Comparison of ENCODE assay signal across 11 cellular contexts in the genomic region with DNA sequence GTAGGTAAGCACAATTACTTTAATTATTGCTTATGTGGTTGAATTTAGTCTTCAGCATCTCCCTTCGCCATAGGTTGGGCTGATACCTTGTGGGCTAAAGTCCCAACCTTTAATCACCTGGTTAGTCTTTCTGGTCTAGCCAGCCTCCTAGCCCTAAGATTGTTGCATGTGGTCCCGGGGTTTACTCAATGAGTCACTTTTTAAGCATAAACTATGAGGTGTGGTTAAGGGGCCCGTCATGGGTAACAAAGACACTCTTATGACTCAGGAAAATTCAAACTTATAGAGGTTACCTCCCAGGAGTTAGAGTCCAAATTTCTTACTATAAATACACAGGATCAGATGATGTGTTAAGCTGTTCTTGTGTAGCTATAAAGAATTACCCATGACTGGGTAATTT.
A peak's percentile ranks its signal among the peaks of the same experiment; 100 is the strongest.
DNase-seq lines count a peak whose midpoint lies in the region; ATAC-seq, FAIRE-seq and TF ChIP-seq lines count a peak whose summit lies in the region.
"Had no signal": no experiment of that assay in that cellular context is flagged by ENCODE, and none has a peak within 500 bp of the region (broad histone marks: within the 10 kb centered on the region; RNA-seq: fewer than 3 reads in every experiment).

No MANE protein-coding gene starts in this region.

- H3K9ac ChIP-seq in PC-3 (ENCODE audit: low read length) (peak overlapping the region; percentile 53), keratinocyte (ENCODE audit: control insufficient read depth, extremely low read depth, insufficient read depth, low read length) (no peak overlapping the region)

- ATAC-seq in GM18867 (IDR thresholded peaks at IDR 0.05; ENCODE audit: unreplicated experiment), result peak; percentile 61
- peak; percentile 71 for ATAC-seq in HG02938 (IDR thresholded peaks at IDR 0.05; ENCODE audit: unreplicated experiment)
- peak; percentile 97 for ATAC-seq in PC-3

- H3K36me3 ChIP-seq in PC-3 (ENCODE audit: low read depth, low read length) (no peaks in the 10 kb centered on the region), keratinocyte (ENCODE audit: control insufficient read depth in 2 of 2, extremely low read depth in 1 of 2, insufficient read depth in 2 of 2, low read length in 2 of 2) (no peaks in the 10 kb centered on the region)

- no peaks in the 10 kb centered on the region for H3K9me2 ChIP-seq in PC-3 (replicated peaks; ENCODE audit: low read length)

- H3K27ac ChIP-seq in PC-3 (ENCODE audit: low read length), result peak overlapping the region; percentile 96
- H3K27ac ChIP-seq in keratinocyte (ENCODE audit: control insufficient read depth, insufficient read depth, low read length), result peak overlapping the region; percentile 58

- no peak overlapping the region for H3K4me3 ChIP-seq in PC-3 (ENCODE audit: low read length)
- H3K4me3 ChIP-seq in keratinocyte (ENCODE audit: control insufficient read depth in 2 of 3, extremely low read depth in 1 of 3, insufficient read depth in 2 of 3, low read depth in 1 of 3, low read length in 3 of 3), result no peak overlapping the region

- H3K4me2 ChIP-seq in PC-3 (ENCODE audit: low read length), result peak overlapping the region; percentile 64
- peak overlapping the region; percentile 12 for H3K4me2 ChIP-seq in keratinocyte (ENCODE audit: control insufficient read depth, extremely low read depth, insufficient read depth, low read depth, low read length)

- no TSS peak for BruUV-seq in PC-3 (replicated peaks; lab: Mats Ljungman, UMichigan)

- H4K20me1 ChIP-seq in PC-3 (ENCODE audit: low read length) (no peaks in the 10 kb centered on the region), keratinocyte (ENCODE audit: control insufficient read depth, extremely low read depth, insufficient read depth, low read length) (no peaks in the 10 kb centered on the region)

- POLR2A ChIA-PET in PC-3 (lab: Charles Lee; ENCODE audit: unreplicated experiment), result interaction anchor here (0.7 kb wide), 1 partner anchor 26 kb away, joined by 4 read pairs; no protein-coding TSS in a partner anchor

- no peak for TF ChIP-seq CTCF in PC-3 (conservative IDR thresholded peaks at IDR 0.05; ENCODE audit: low read depth, low read length)
- TF ChIP-seq CTCF in keratinocyte (optimal IDR thresholded peaks at IDR 0.05 in 1 of 3, IDR thresholded peaks at IDR 0.05 in 1 of 3, conservative IDR thresholded peaks at IDR 0.05 in 1 of 3; ENCODE audit: extremely low read depth in 1 of 3, insufficient read depth in 2 of 3, low read length in 3 of 3), result no peak

- intact Hi-C loops in PC-3 (cut with micrococcal nuclease), result loop anchor here (1.0 kb wide), 2 partner anchors 14 to 96 kb away; no protein-coding TSS in a partner anchor

- H3K4me1 ChIP-seq in PC-3 (ENCODE audit: insufficient read depth, low read length) (peaks cover 24% of the 10 kb centered on the region), keratinocyte (ENCODE audit: control insufficient read depth, extremely low read depth, insufficient read depth, low read length) (peaks cover 10% of the 10 kb centered on the region)

- no peaks in the 10 kb centered on the region for H3F3A ChIP-seq in PC-3 (ENCODE audit: low read length, unreplicated experiment)

- peak; percentile 95 for DNase-seq in PC-3
- peak; percentile 70 for DNase-seq in keratinocyte (ENCODE audit: low read depth, low spot score)
- DNase-seq in Ammon's horn (ENCODE audit: low spot score), result no peak
- DNase-seq in NCI-H524 treated with DMSO at 0.1 percent for 48 hours (lab: John Stamatoyannopoulos, UW), result no peak
- DNase-seq in NCI-H2081 treated with DMSO at 0.1 percent for 48 hours (lab: John Stamatoyannopoulos, UW), result no peak
- DNase-seq in NCI-H446 (lab: John Stamatoyannopoulos, UW), result no peak
- DNase-seq: effector CD8-positive, alpha-beta T cell; NCI-H510A treated with DMSO at 0.1 percent for 48 hours; stimulated activated CD4-positive, alpha-beta T cell treated with anti-CD3 and anti-CD28 coated beads, Interleukin-2, amount 100 ng/mL, for 24 hours had no signal

- H3K9me1 ChIP-seq in keratinocyte (ENCODE audit: control insufficient read depth, extremely low read depth, insufficient read depth, low read length), result no peaks in the 10 kb centered on the region

- H2AFZ ChIP-seq in PC-3 (ENCODE audit: low read length) (peak overlapping the region; percentile 25; the same call in 1 of the 2 replicates), keratinocyte (ENCODE audit: control insufficient read depth, low read length) (no peak overlapping the region)

- peak; percentile 81 for FAIRE-seq in keratinocyte (lab: Jason Lieb, UNC)

- dilution Hi-C loops in keratinocyte (cut with MboI; ENCODE audit: extremely low pct_ligation_motif_present, low sequenced_read_pairs), result no loop called here

- H3K79me2 ChIP-seq in PC-3 (ENCODE audit: low read length) (no peaks in the 10 kb centered on the region), keratinocyte (ENCODE audit: control insufficient read depth, insufficient read depth, low read length) (no peaks in the 10 kb centered on the region)

- H3K27me3 ChIP-seq in PC-3 (ENCODE audit: low read length) (no peaks in the 10 kb centered on the region), keratinocyte (ENCODE audit: control insufficient read depth, extremely low read depth, insufficient read depth, low read length) (no peaks in the 10 kb centered on the region)

- no peaks in the 10 kb centered on the region for H3K9me3 ChIP-seq in PC-3 (ENCODE audit: low read length)
- no peaks in the 10 kb centered on the region for H3K9me3 ChIP-seq in keratinocyte (ENCODE audit: control insufficient read depth, low read depth, low read length)

- CTCF ChIA-PET in PC-3 (lab: Charles Lee), result interaction anchor here (1.0 kb wide), 1 partner anchor 87 kb away, joined by 5 read pairs; no protein-coding TSS in a partner anchor

Comparison
In these comparisons a context has a peak if more than half of its experiments do, and no peak if none do; other contexts are left out.
1. DNase-seq: peak in PC-3 (single experiment) and keratinocyte (single experiment); none in Ammon's horn (single experiment), NCI-H524 treated with DMSO at 0.1 percent for 48 hours (single experiment), NCI-H2081 treated with DMSO at 0.1 percent for 48 hours (single experiment) and NCI-H446 (0 of 2).
2. Peak in every context shown above with its lines, with median percentiles within 50 percentile points of each other: ATAC-seq.